In genomic region chr19:32971012-32971595, GRCh38 we compare ENCODE assay signal across 8 cellular contexts. TPM values are rescaled to one million over a fixed set of nuclear protein-coding genes. Genes with fewer than 3 reads are reported as not detected.
DNase-seq lines count a peak whose midpoint lies in the region; ATAC-seq and TF ChIP-seq lines count a peak whose summit lies in the region.

No MANE protein-coding gene starts in this region.

- H3K4me1 ChIP-seq in CD4-positive, alpha-beta memory T cell (ENCODE audit: insufficient read depth, low read length): peaks cover 10% of the 10 kb centered on the region
- peaks cover 5 to 8% of the 10 kb centered on the region in 2 donors for H3K4me1 ChIP-seq in duodenal mucosa (ENCODE audit: control insufficient read depth in 1 of 2, insufficient read depth in 2 of 2, low read length in 2 of 2)
- H3K4me1 ChIP-seq in neural progenitor cell: no peaks in the 10 kb centered on the region

- no peak for TF ChIP-seq CTCF in neural progenitor cell (IDR thresholded peaks at IDR 0.05)

- peak overlapping the region in 6 of 7 donors; percentile 72 to 98 (median 96) for H3K27ac Mint-ChIP-seq in CD4-positive, alpha-beta memory T cell
- no peak overlapping the region for H3K27ac Mint-ChIP-seq in neural progenitor cell

- H3K4me3 ChIP-seq in CD4-positive, alpha-beta memory T cell (ENCODE audit: low read length in 2 of 2): peak overlapping the region; percentile 62 to 72
- H3K4me3 ChIP-seq in MG63 (peak overlapping the region; percentile 69), duodenal mucosa (ENCODE audit: low read depth in 1 of 2, low read length in 2 of 2) (peak overlapping the region; percentile 88 to 92), neural progenitor cell (peak overlapping the region; percentile 87)

- POLR2A ChIA-PET in CD4-positive, alpha-beta memory T cell (lab: Charles Lee; ENCODE audit: partially characterized antibody): interaction anchor here (0.5 to 2.4 kb wide), 8 partner anchors 67 to 390 kb away, joined by 3 to 15 read pairs (median 6); partner anchors contain the start of genes ANKRD27, NUDT19, PDCD5 and RGS9BP

- no peak for ATAC-seq in HG02642 (IDR thresholded peaks at IDR 0.05; ENCODE audit: poor library complexity, unreplicated experiment)

- H3K4me3 Mint-ChIP-seq in CD4-positive, alpha-beta memory T cell: peak overlapping the region; percentile 99 to 100 (median 99)
- peak overlapping the region; percentile 100 for H3K4me3 Mint-ChIP-seq in neural progenitor cell

- H3K27ac ChIP-seq in CD4-positive, alpha-beta memory T cell (ENCODE audit: low read depth, low read length): peak overlapping the region; percentile 65
- no peak overlapping the region for H3K27ac ChIP-seq in duodenal mucosa (ENCODE audit: low read depth, low read length)
- no peak overlapping the region for H3K27ac ChIP-seq in neural progenitor cell

- H3K4me2 ChIP-seq in neural progenitor cell: peak overlapping the region; percentile 97

- no peaks in the 10 kb centered on the region for H3K36me3 ChIP-seq in CD4-positive, alpha-beta memory T cell (ENCODE audit: insufficient read depth, low read length)
- H3K36me3 ChIP-seq in MG63 (peaks cover 31% of the 10 kb centered on the region), duodenal mucosa (ENCODE audit: control insufficient read depth in 1 of 2, insufficient read depth in 2 of 2, low read length in 2 of 2) (no peaks in the 10 kb centered on the region), neural progenitor cell (no peaks in the 10 kb centered on the region)

- H3F3A ChIP-seq in neural progenitor cell (ENCODE audit: low read depth): peaks cover 9% of the 10 kb centered on the region

- peaks cover 0 to 14% of the 10 kb centered on the region in 2 donors for H3K36me3 Mint-ChIP-seq in CD4-positive, alpha-beta memory T cell
- peaks cover 12% of the 10 kb centered on the region for H3K36me3 Mint-ChIP-seq in neural progenitor cell

- H3K9ac ChIP-seq in duodenal mucosa (ENCODE audit: low read depth in 1 of 2, low read length in 2 of 2): peak overlapping the region; percentile 65 to 86
- H3K9ac ChIP-seq in neural progenitor cell: peak overlapping the region; percentile 70

- H3K9me3 ChIP-seq in CD4-positive, alpha-beta memory T cell (ENCODE audit: control insufficient read depth in 1 of 2, low read length in 2 of 2): no peaks in the 10 kb centered on the region
- H3K9me3 ChIP-seq in MG63 (no peaks in the 10 kb centered on the region), duodenal mucosa (ENCODE audit: control insufficient read depth in 1 of 2, low read length in 2 of 2) (no peaks in the 10 kb centered on the region), neural progenitor cell (ENCODE audit: low read depth) (no peaks in the 10 kb centered on the region)

- intact Hi-C loops in CD4-positive, alpha-beta memory T cell (cut with micrococcal nuclease): no loop called here

- H3K27me3 Mint-ChIP-seq in CD4-positive, alpha-beta memory T cell: no peaks in the 10 kb centered on the region
- peaks cover 2% of the 10 kb centered on the region for H3K27me3 Mint-ChIP-seq in neural progenitor cell (ENCODE audit: insufficient read depth, low read depth)

- H4K20me1 ChIP-seq in neural progenitor cell (ENCODE audit: low read depth): peaks cover 4% of the 10 kb centered on the region

- peaks cover 25% of the 10 kb centered on the region for H3K79me2 ChIP-seq in neural progenitor cell (ENCODE audit: low read depth)

- H3K9me3 Mint-ChIP-seq in CD4-positive, alpha-beta memory T cell: peaks cover 0 to 2% (median 0%) of the 10 kb centered on the region in 8 donors
- H3K9me3 Mint-ChIP-seq in neural progenitor cell: no peaks in the 10 kb centered on the region

- CTCF ChIA-PET in CD4-positive, alpha-beta memory T cell (lab: Charles Lee; ENCODE audit: partially characterized antibody): no interaction called here

- H3K27me3 ChIP-seq in CD4-positive, alpha-beta memory T cell (ENCODE audit: insufficient read depth, low read length): no peaks in the 10 kb centered on the region
- no peaks in the 10 kb centered on the region for H3K27me3 ChIP-seq in MG63
- no peaks in the 10 kb centered on the region for H3K27me3 ChIP-seq in duodenal mucosa (ENCODE audit: control insufficient read depth in 1 of 2, insufficient read depth in 2 of 2, low read length in 2 of 2)
- H3K27me3 ChIP-seq in neural progenitor cell: no peaks in the 10 kb centered on the region

- peaks cover 11 to 24% (median 20%) of the 10 kb centered on the region in 4 donors for H3K4me1 Mint-ChIP-seq in CD4-positive, alpha-beta memory T cell
- H3K4me1 Mint-ChIP-seq in neural progenitor cell: peaks cover 13% of the 10 kb centered on the region

- peak overlapping the region; percentile 74 for H2AFZ ChIP-seq in neural progenitor cell (replicated peaks)

- no peak for DNase-seq in CD4-positive, alpha-beta memory T cell
- DNase-seq in MG63 (no peak), neural progenitor cell (ENCODE audit: low spot score) (no peak), GM19240 (ENCODE audit: insufficient read length, low spot score) (no peak), AG08396 (ENCODE audit: low spot score) (no peak)
- no peak for DNase-seq in activated effector memory CD4-positive, alpha-beta T cell treated with anti-CD3 and anti-CD28 coated beads, Interleukin-2, amount 50 U/mL, for 16 hours

RNA-seq across cellular contexts. Expression of gene CEP89, which starts 0.7 kb away (rescaled TPM):
- 10 to 100 TPM; 20.2 to 20.6 TPM for total RNA-seq in CD4-positive, alpha-beta memory T cell
- polyA plus RNA-seq in CD4-positive, alpha-beta memory T cell: 10 to 100 TPM in 1 of 2 donors, 1 to 10 TPM in 1; 4.9 to 15.5 TPM
- 26.9 and 30.7 TPM in 2 replicates for total RNA-seq in MG63 (2014; rRNA removed; shearing (Covaris generic); ENCODE audit: low replicate concordance)
- 22.0 and 26.1 TPM in 2 replicates for total RNA-seq in neural progenitor cell (ENCODE audit: low replicate concordance)

RNA-seq across cellular contexts. Expression of gene FAAP24, which starts 0.9 kb away (rescaled TPM):
- 1 to 10 TPM; 1.3 to 1.8 TPM for total RNA-seq in CD4-positive, alpha-beta memory T cell
- 1 to 10 TPM in 1 of 2 donors, under 1 TPM in 1; 0.78 to 2.3 TPM for polyA plus RNA-seq in CD4-positive, alpha-beta memory T cell
- 7.2 and 14.8 TPM in 2 replicates for total RNA-seq in MG63 (2014; rRNA removed; shearing (Covaris generic); ENCODE audit: low replicate concordance)
- 2.7 and 4.4 TPM in 2 replicates for total RNA-seq in neural progenitor cell (ENCODE audit: low replicate concordance)
